In the genomic region with DNA sequence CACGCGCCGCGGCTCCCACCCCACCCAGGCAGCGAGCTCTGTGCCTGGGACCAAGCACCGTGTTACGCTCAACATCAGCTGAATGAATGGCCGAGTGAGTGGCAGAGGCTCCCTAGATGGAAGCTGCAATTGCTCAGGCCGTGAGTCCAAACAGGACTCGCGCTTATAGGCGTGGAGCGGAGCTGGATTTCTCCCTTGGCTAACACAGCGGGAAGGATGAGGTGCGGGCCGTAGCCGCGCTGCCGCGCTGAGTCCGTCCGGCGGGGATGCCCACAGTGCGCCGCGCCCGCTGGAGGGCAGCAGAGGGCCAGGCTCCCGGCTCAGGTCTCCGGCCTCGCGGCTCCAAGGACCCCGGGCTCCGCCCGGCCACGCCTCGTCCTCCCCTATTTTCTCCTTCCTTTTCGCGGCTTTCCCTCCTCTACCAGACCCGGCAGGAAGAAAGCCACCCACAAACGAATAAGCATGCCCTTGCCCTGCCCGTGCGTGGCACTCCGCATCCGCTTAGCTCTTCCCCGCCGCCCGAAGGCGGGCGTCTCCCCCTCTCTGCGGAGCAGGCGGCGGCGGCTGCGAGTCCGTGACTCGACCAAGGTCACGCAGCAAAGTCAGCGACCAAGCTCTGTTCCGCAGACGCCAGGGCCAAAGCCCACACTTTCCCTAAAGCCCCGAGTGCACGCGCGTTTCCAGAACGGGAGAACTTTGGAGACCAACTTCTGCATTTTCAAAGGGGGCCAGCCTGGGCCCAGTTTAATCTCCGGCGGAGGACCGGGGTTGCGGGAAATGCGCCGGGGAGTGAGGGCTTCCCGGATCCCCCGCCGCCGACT, we compare ENCODE assay signal across 8 cellular contexts. TPM values are rescaled to one million over a fixed set of nuclear protein-coding genes. Genes with fewer than 3 reads are reported as not detected.
DNase-seq lines count a peak whose midpoint lies in the region; ATAC-seq and TF ChIP-seq lines count a peak whose summit lies in the region.

No MANE protein-coding gene starts in this region.

- no peak overlapping the region for H4K5ac ChIP-seq in mesendoderm (ENCODE audit: low read length)

- H3K4me1 ChIP-seq in endodermal cell (ENCODE audit: control insufficient read depth, insufficient read depth, low read length) (no peaks in the 10 kb centered on the region), mesendoderm (ENCODE audit: control insufficient read depth, low read depth, low read length) (no peaks in the 10 kb centered on the region)

- no peaks in the 10 kb centered on the region for H3K36me3 ChIP-seq in endodermal cell (ENCODE audit: control insufficient read depth, insufficient read depth, low read length)
- H3K36me3 ChIP-seq in mesendoderm (ENCODE audit: control insufficient read depth, insufficient read depth, low read length): no peaks in the 10 kb centered on the region

- H3K9ac ChIP-seq in endodermal cell (ENCODE audit: extremely low read depth, low read length, poor library complexity, severe bottlenecking): no peak overlapping the region
- peak overlapping the region; percentile 59 for H3K9ac ChIP-seq in mesendoderm (ENCODE audit: low read length)

- CTCF ChIA-PET in activated CD8-positive, alpha-beta T cell treated with anti-CD3 and anti-CD28 coated beads, Interleukin-2, amount 10 ng/mL, durations not matched to agents 7 days and 5 days (lab: Charles Lee): interaction anchor here (0.8 to 2.2 kb wide), 11 partner anchors 14 to 323 kb away, joined by 3 to 9 read pairs (median 4); a partner anchor contains a TSS

- peak overlapping the region; percentile 71 for H3K4me3 Mint-ChIP-seq in activated CD8-positive, alpha-beta T cell treated with anti-CD3 and anti-CD28 coated beads, Interleukin-2, amount 10 ng/mL, durations not matched to agents 7 days and 5 days
- H3K4me3 Mint-ChIP-seq in endodermal cell: peak overlapping the region; percentile 58

- POLR2A ChIA-PET in activated CD8-positive, alpha-beta T cell treated with anti-CD3 and anti-CD28 coated beads, Interleukin-2, amount 10 ng/mL, durations not matched to agents 7 days and 5 days (lab: Charles Lee): no interaction called here

- H3K27me3 ChIP-seq in endodermal cell (ENCODE audit: control insufficient read depth, insufficient read depth, low read length, poor library complexity, severe bottlenecking) (peaks cover 82% of the 10 kb centered on the region), mesendoderm (ENCODE audit: insufficient read depth, low read length, poor library complexity) (peaks cover 12% of the 10 kb centered on the region)

- ATAC-seq in GM18867 (IDR thresholded peaks at IDR 0.05; ENCODE audit: unreplicated experiment): peak; percentile 83
- ATAC-seq in HG03175 (IDR thresholded peaks at IDR 0.05; ENCODE audit: unreplicated experiment): peak; percentile 73
- ATAC-seq in activated CD8-positive, alpha-beta T cell treated with anti-CD3 and anti-CD28 coated beads, Interleukin-2, amount 10 ng/mL, durations not matched to agents 7 days and 5 days: peak; percentile 94

- no peak overlapping the region for H3K18ac ChIP-seq in mesendoderm (ENCODE audit: low read length)

- H3K9me3 Mint-ChIP-seq in activated CD8-positive, alpha-beta T cell treated with anti-CD3 and anti-CD28 coated beads, Interleukin-2, amount 10 ng/mL, durations not matched to agents 7 days and 5 days (ENCODE audit: insufficient read depth): no peaks in the 10 kb centered on the region
- H3K9me3 Mint-ChIP-seq in endodermal cell: no peaks in the 10 kb centered on the region

- WGBS in endodermal cell (ENCODE audit: insufficient coverage in 1 of 2, insufficient read length in 1 of 2), 2 experiments: 0 to 4% methylated on average over 26 to 75 of the region's 75 CpGs
- no CpG with 5 or more reads among the region's 75 CpGs for WGBS in mesendoderm (ENCODE audit: extremely low coverage, insufficient coverage, low lambda C conversion rate)

- TF ChIP-seq CTCF in endodermal cell (conservative IDR thresholded peaks at IDR 0.05): peak; percentile 95

- in situ Hi-C loops in ACHN (cut with HindIII; ENCODE audit: low pct_ligation_motif_present, low pct_unique_long_range_greater_than_20kb, low sequenced_read_pairs): no loop called here

- no peaks in the 10 kb centered on the region for H3K79me1 ChIP-seq in mesendoderm (ENCODE audit: low read length)

- H2BK15ac ChIP-seq in mesendoderm (replicated peaks; ENCODE audit: low read depth): no peak overlapping the region

- DNase-seq in ACHN (peak; percentile 91), NCI-H526 (lab: John Stamatoyannopoulos, UW) (peak; percentile 30 to 89), endodermal cell (peak; percentile 95), mesendoderm (peak; percentile 76)
- peak; percentile 68 for DNase-seq in activated CD8-positive, alpha-beta T cell treated with anti-CD3 and anti-CD28 coated beads, Interleukin-2, amount 10 ng/mL, durations not matched to agents 7 days and 5 days
- DNase-seq in stimulated activated CD8-positive, alpha-beta memory T cell treated with anti-CD3 and anti-CD28 coated beads, Interleukin-12 subunit alpha, Interleukin-12 subunit beta, amount 100 ng/mL, for 1 hour (ENCODE audit: low read depth): peak; percentile 7

- H3K9me3 ChIP-seq in endodermal cell (ENCODE audit: control insufficient read depth, low read length): no peaks in the 10 kb centered on the region

- no peak overlapping the region for H2BK120ac ChIP-seq in mesendoderm (ENCODE audit: low read depth, low read length)

- H3K79me2 ChIP-seq in mesendoderm (ENCODE audit: control insufficient read depth, insufficient read depth, low read length): no peaks in the 10 kb centered on the region

- H4K8ac ChIP-seq in mesendoderm (ENCODE audit: low read depth, low read length): no peak overlapping the region

- no peak overlapping the region for H3K23ac ChIP-seq in mesendoderm (ENCODE audit: low read length)

- no peak overlapping the region for H2BK5ac ChIP-seq in mesendoderm (ENCODE audit: low read length)

- H3K27ac Mint-ChIP-seq in activated CD8-positive, alpha-beta T cell treated with anti-CD3 and anti-CD28 coated beads, Interleukin-2, amount 10 ng/mL, durations not matched to agents 7 days and 5 days: no peak overlapping the region
- H3K27ac Mint-ChIP-seq in endodermal cell: no peak overlapping the region

- H3K4me3 ChIP-seq in endodermal cell (ENCODE audit: low read length) (peak overlapping the region; percentile 77), mesendoderm (ENCODE audit: low read length) (peak overlapping the region; percentile 44)

- peak overlapping the region; percentile 81 for H3K56ac ChIP-seq in mesendoderm (ENCODE audit: low read length)

- H3K27me3 Mint-ChIP-seq in activated CD8-positive, alpha-beta T cell treated with anti-CD3 and anti-CD28 coated beads, Interleukin-2, amount 10 ng/mL, durations not matched to agents 7 days and 5 days (ENCODE audit: low read depth): peaks cover 31% of the 10 kb centered on the region
- H3K27me3 Mint-ChIP-seq in endodermal cell (ENCODE audit: insufficient read depth): peaks cover 84% of the 10 kb centered on the region

- peaks cover 3% of the 10 kb centered on the region for H3K4me1 Mint-ChIP-seq in activated CD8-positive, alpha-beta T cell treated with anti-CD3 and anti-CD28 coated beads, Interleukin-2, amount 10 ng/mL, durations not matched to agents 7 days and 5 days (ENCODE audit: low read depth)
- H3K4me1 Mint-ChIP-seq in endodermal cell: no peaks in the 10 kb centered on the region

- H3K4me2 ChIP-seq in mesendoderm (ENCODE audit: low read length): peak overlapping the region; percentile 74

- H3K27ac ChIP-seq in endodermal cell (ENCODE audit: low read depth, low read length): no peak overlapping the region
- no peak overlapping the region for H3K27ac ChIP-seq in mesendoderm (ENCODE audit: low read depth, low read length)

- H3K36me3 Mint-ChIP-seq in activated CD8-positive, alpha-beta T cell treated with anti-CD3 and anti-CD28 coated beads, Interleukin-2, amount 10 ng/mL, durations not matched to agents 7 days and 5 days (ENCODE audit: low read depth): no peaks in the 10 kb centered on the region
- H3K36me3 Mint-ChIP-seq in endodermal cell (ENCODE audit: low read depth): no peaks in the 10 kb centered on the region

- no peak overlapping the region for H2AK5ac ChIP-seq in mesendoderm (ENCODE audit: low read length)

- no peak overlapping the region for H3K4ac ChIP-seq in mesendoderm (ENCODE audit: low read depth, low read length)

RNA-seq across cellular contexts. Expression of a gene that starts 48.5 kb away (rescaled TPM):
- not detected for total RNA-seq in activated CD8-positive, alpha-beta T cell treated with anti-CD3 and anti-CD28 coated beads, Interleukin-2, amount 10 ng/mL, durations not matched to agents 7 days and 5 days
- 1 to 10 TPM in 1 of 2 donors, under 1 TPM in 1; 0.26 to 1.3 TPM for total RNA-seq in endodermal cell
- polyA plus RNA-seq in endodermal cell (2013, experiment 1 of 2): 5.0 TPM
- 4.1 TPM for polyA plus RNA-seq in endodermal cell (2013, experiment 2 of 2)
- polyA plus RNA-seq in mesendoderm (2013, experiment 1 of 2): 0.37 TPM
- polyA plus RNA-seq in mesendoderm (2013, experiment 2 of 2): 0.52 TPM

RNA-seq across cellular contexts. Expression of a gene that starts 56.9 kb away (rescaled TPM):
- total RNA-seq in activated CD8-positive, alpha-beta T cell treated with anti-CD3 and anti-CD28 coated beads, Interleukin-2, amount 10 ng/mL, durations not matched to agents 7 days and 5 days: 10 to 100 TPM; 29.2 to 30.5 TPM
- total RNA-seq in endodermal cell: 10 to 100 TPM; 45.2 to 49.4 TPM
- polyA plus RNA-seq in endodermal cell (2013, experiment 1 of 2): 38.3 TPM
- 31.3 TPM for polyA plus RNA-seq in endodermal cell (2013, experiment 2 of 2)
- 15.4 TPM for polyA plus RNA-seq in mesendoderm (2013, experiment 1 of 2)
- polyA plus RNA-seq in mesendoderm (2013, experiment 2 of 2): 15.0 TPM

Comparison
In these comparisons a context has a peak if more than half of its experiments do, and no peak if none do; other contexts are left out.
1. DNase-seq: peak in every context shown above with its lines; median percentile 95 in endodermal cell; 91 in ACHN; 76 in mesendoderm; 68 in activated CD8-positive, alpha-beta T cell treated with anti-CD3 and anti-CD28 coated beads, Interleukin-2, amount 10 ng/mL, durations not matched to agents 7 days and 5 days; 60 in NCI-H526; 7 in stimulated activated CD8-positive, alpha-beta memory T cell treated with anti-CD3 and anti-CD28 coated beads, Interleukin-12 subunit alpha, Interleukin-12 subunit beta, amount 100 ng/mL, for 1 hour.